29 cellular contexts compared by ENCODE assay signal in the genomic region with DNA sequence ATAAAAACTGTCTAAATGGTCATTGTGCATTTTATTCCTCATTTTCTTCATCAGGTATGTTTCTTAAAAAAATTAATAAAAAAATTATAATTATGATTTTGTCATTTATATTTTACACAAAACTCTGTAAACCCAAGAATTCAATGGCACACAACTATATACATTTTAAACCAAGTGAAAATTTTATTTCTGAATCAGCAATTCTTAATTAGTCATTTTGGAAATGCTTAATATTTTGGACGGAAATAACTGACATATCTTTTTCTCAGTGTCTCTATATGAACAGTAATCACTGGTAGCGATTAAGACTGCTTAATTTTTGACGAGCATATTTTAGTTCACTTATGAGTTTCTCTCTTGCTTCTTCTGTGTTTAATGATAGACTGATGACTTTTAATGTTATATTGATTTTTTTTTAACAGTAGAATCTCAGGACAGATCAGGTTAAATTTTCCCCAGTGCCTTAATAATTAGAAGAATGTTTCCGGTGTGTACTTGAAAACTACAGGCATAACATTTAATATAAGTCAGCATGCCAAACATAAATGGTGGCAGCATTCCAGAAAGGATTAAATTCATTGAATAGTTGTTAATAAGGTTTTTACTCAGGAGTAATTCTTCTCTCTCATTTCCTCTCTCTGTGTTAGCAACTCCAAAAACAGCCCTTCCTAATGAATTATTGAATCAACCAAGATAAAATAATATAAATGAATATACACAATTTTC.
"Had no signal": no experiment of that assay in that cellular context is flagged by ENCODE, and none has a peak within 500 bp of the region (broad histone marks: within the 10 kb centered on the region; RNA-seq: fewer than 3 reads in every experiment).

No MANE protein-coding gene starts in this region.

- FAIRE-seq: astrocyte, bronchial epithelial cell had no signal

- H3K36me3 ChIP-seq: brain microvascular endothelial cell, gastrocnemius medialis, heart left ventricle, WERI-Rb-1 had no signal

- H3K4me1 ChIP-seq: gastrocnemius medialis, heart left ventricle had no signal

- ATAC-seq: activated CD4-positive, CD25-positive, alpha-beta regulatory T cell treated with anti-CD3 and anti-CD28 coated beads, Interleukin-2, amount 50 U/mL, for 24 hours; activated CD8-positive, alpha-beta T cell treated with anti-CD3 and anti-CD28 coated beads for 36 hours; activated T-cell treated with anti-CD3 and anti-CD28 coated beads, Interleukin-2, amount 50 U/mL, for 4 hours; activated T-helper 17 cell treated with anti-CD3 and anti-CD28 coated beads, Interleukin-2, amount 50 U/mL, for 72 hours; esophagus mucosa; gastrocnemius medialis; heart left ventricle had no signal

- H3K27ac ChIP-seq: brain microvascular endothelial cell, coronary artery, dorsolateral prefrontal cortex, gastrocnemius medialis, heart left ventricle, WERI-Rb-1 had no signal

- H3K4me3 ChIP-seq: coronary artery, dorsolateral prefrontal cortex, gastrocnemius medialis, heart left ventricle had no signal

- DNase-seq: activated B cell treated with CpG ODN at 0.5 μM for 24 hours; activated CD4-positive, alpha-beta T cell treated with anti-CD3 and anti-CD28 coated beads for 48 hours; activated CD4-positive, alpha-beta T cell treated with anti-CD3 and anti-CD28 coated beads, Interleukin-2, amount 50 U/mL, for 1 hour; activated CD4-positive, alpha-beta T cell treated with anti-CD3 and anti-CD28 coated beads, Interleukin-2, amount 50 U/mL, for 48 hours; activated CD8-positive, alpha-beta memory T cell treated with anti-CD3 and anti-CD28 coated beads for 24 hours; activated CD8-positive, alpha-beta T cell treated with anti-CD3 and anti-CD28 coated beads for 36 hours; activated effector memory CD4-positive, alpha-beta T cell treated with Interleukin-2 at 50 U/mL for 16 hours; activated gamma-delta T cell treated with Interleukin-2 at 50 U/mL for 16 hours; activated naive CD4-positive, alpha-beta T cell treated with anti-CD3 and anti-CD28 coated beads, Interleukin-2, amount 50 U/mL, for 16 hours; activated naive CD4-positive, alpha-beta T cell treated with Interleukin-2 at 50 U/mL for 16 hours; activated T-cell treated with anti-CD3 and anti-CD28 coated beads, Interleukin-2, amount 50 U/mL, for 4 hours; amniotic stem cell; anterior cingulate cortex; brain microvascular endothelial cell; dorsolateral prefrontal cortex; effector memory CD4-positive, alpha-beta T cell; endodermal cell; foreskin fibroblast; gastrocnemius medialis; glutamatergic neuron; heart left ventricle; T1000; WERI-Rb-1 had no signal

- H3K9me3 ChIP-seq: gastrocnemius medialis, heart left ventricle had no signal

- H3K27me3 ChIP-seq: brain microvascular endothelial cell, dorsolateral prefrontal cortex, gastrocnemius medialis, heart left ventricle had no signal
